In genomic region chr3:46845860-46846623, GRCh38 we compare ENCODE assay signal across 8 cellular contexts. TPM values are rescaled to one million over a fixed set of nuclear protein-coding genes. Genes with fewer than 3 reads are reported as not detected.
A peak's percentile ranks its signal among the peaks of the same experiment; 100 is the strongest.
DNase-seq lines count a peak whose midpoint lies in the region; ATAC-seq and TF ChIP-seq lines count a peak whose summit lies in the region.

No MANE protein-coding gene starts in this region.

- H3K4me1 ChIP-seq in SK-N-SH (ENCODE audit: control insufficient read depth in 1 of 2, insufficient read depth in 2 of 2, low read depth in 1 of 2, low read length in 1 of 2) (peaks cover 0 to 27% of the 10 kb centered on the region in 2 experiments; a peak in 2 of 4 replicates), heart left ventricle (peaks cover 0 to 50% (median 31%) of the 10 kb centered on the region in 12 donors), transverse colon (peaks cover 7 to 17% (median 13%) of the 10 kb centered on the region in 4 donors)

- peak overlapping the region; percentile 72 for H3K9ac ChIP-seq in SK-N-SH

- POLR2A ChIA-PET in SK-N-SH (lab: Yijun Ruan, JAX), result interaction anchor here (0.7 to 2.5 kb wide), 18 partner anchors 12 to 318 kb away, joined by 3 to 15 read pairs (median 4); partner anchors contain the start of genes CCDC12, PTH1R, SETD2 and TMIE

- peak; percentile 80 for ATAC-seq in GM19025 (IDR thresholded peaks at IDR 0.05; ENCODE audit: low read depth, unreplicated experiment)
- ATAC-seq in HG03439 (IDR thresholded peaks at IDR 0.05; ENCODE audit: unreplicated experiment), result peak; percentile 60
- peak; percentile 6 to 54 (median 39) for ATAC-seq in heart left ventricle

- no peaks in the 10 kb centered on the region for H3K79me2 ChIP-seq in SK-N-SH (ENCODE audit: insufficient read depth)

- no peaks in the 10 kb centered on the region for H3K27me3 ChIP-seq in SK-N-SH (ENCODE audit: insufficient read depth)
- H3K27me3 ChIP-seq in heart left ventricle, result no peaks in the 10 kb centered on the region
- no peaks in the 10 kb centered on the region for H3K27me3 ChIP-seq in transverse colon

- H2AFZ ChIP-seq in SK-N-SH (ENCODE audit: low read depth), result peak overlapping the region; percentile 90

- peak overlapping the region; percentile 61 for H3K4me3 Mint-ChIP-seq in activated naive CD8-positive, alpha-beta T cell

- peak; percentile 64 for TF ChIP-seq RAD21 in SK-N-SH (IDR thresholded peaks at IDR 0.05; ENCODE audit: low read length)

- peaks cover 6% of the 10 kb centered on the region for H3K4me1 Mint-ChIP-seq in activated naive CD8-positive, alpha-beta T cell (ENCODE audit: low read depth)

- no peak overlapping the region for H3K27ac Mint-ChIP-seq in activated naive CD8-positive, alpha-beta T cell

- H4K20me1 ChIP-seq in SK-N-SH (ENCODE audit: insufficient read depth), result no peaks in the 10 kb centered on the region

- in situ Hi-C loops in transverse colon (cut with MboI; ENCODE audit: low pct_ligation_motif_present in 1 of 4, low pct_unique_long_range_greater_than_20kb in 1 of 4, low sequenced_read_pairs in 3 of 4), result no loop called here

- no peak for TF ChIP-seq POLR2A in heart left ventricle (IDR thresholded peaks at IDR 0.05)
- TF ChIP-seq POLR2A in transverse colon (IDR thresholded peaks at IDR 0.05), result no peak

- CTCF ChIA-PET in SK-N-SH (lab: Yijun Ruan, JAX), result interaction anchor here (0.6 to 8.4 kb wide), 54 partner anchors 11 to 630 kb away, joined by 3 to 72 read pairs (median 4); partner anchors contain the start of genes MYL3, NBEAL2, PTH1R and SCAP

- no peaks in the 10 kb centered on the region for H3K27me3 Mint-ChIP-seq in activated naive CD8-positive, alpha-beta T cell

- peak; percentile 48 for DNase-seq in AG09319 (ENCODE audit: extremely low read depth, low read depth)
- DNase-seq in SK-N-SH, result peak; percentile 98
- DNase-seq in heart left ventricle, result peak; percentile 71 to 90 (median 81)
- DNase-seq in posterior cingulate gyrus, result peak; percentile 51 to 95 (median 72)
- DNase-seq in transverse colon, result peak; percentile 79

- H3K9me3 Mint-ChIP-seq in activated naive CD8-positive, alpha-beta T cell (ENCODE audit: low read depth), result peaks cover 18% of the 10 kb centered on the region

- H3K4me2 ChIP-seq in SK-N-SH, result peak overlapping the region; percentile 69

- no peaks in the 10 kb centered on the region for H3F3A ChIP-seq in SK-N-SH (replicated peaks; ENCODE audit: insufficient read depth)

- H3K4me3 ChIP-seq in SK-N-SH (ENCODE audit: low read depth in 2 of 2, low read length in 1 of 2), result peak overlapping the region; percentile 46 to 49; a peak in 3 of 4 replicates
- peak overlapping the region; percentile 25 to 65 (median 52) for H3K4me3 ChIP-seq in heart left ventricle
- H3K4me3 ChIP-seq in transverse colon, result peak overlapping the region; percentile 39 to 54 (median 46)

- H3K27ac ChIP-seq in SK-N-SH (ENCODE audit: low read depth in 2 of 2, low read length in 1 of 2) (peak overlapping the region; percentile 38 to 98), heart left ventricle (peak overlapping the region in 11 of 12 donors; percentile 11 to 85 (median 77)), transverse colon (peak overlapping the region; percentile 68 to 88 (median 74))

- TF ChIP-seq CTCF in AG09319 (IDR thresholded peaks at IDR 0.05; ENCODE audit: low read depth, low read length) (peak; percentile 37), SK-N-SH (IDR thresholded peaks at IDR 0.05) (peak; percentile 53), heart left ventricle (IDR thresholded peaks at IDR 0.05) (peak; percentile 35 to 75 (median 56)), transverse colon (IDR thresholded peaks at IDR 0.05) (peak in 4 of 5 experiments; percentile 37 to 60 (median 52))

- TF ChIP-seq EP300 in SK-N-SH (IDR thresholded peaks at IDR 0.05; ENCODE audit: borderline replicate concordance in 1 of 2, low read depth in 1 of 2, low read length in 1 of 2), result peak in 1 of 2 experiments; percentile 21; a peak in 1 of 4 replicates
- TF ChIP-seq EP300 in transverse colon (IDR thresholded peaks at IDR 0.05; ENCODE audit: low read depth), result no peak

- H3K9me3 ChIP-seq in SK-N-SH, result peaks cover 4% of the 10 kb centered on the region; the same call in 1 of the 2 replicates
- H3K9me3 ChIP-seq in heart left ventricle, result peaks cover 0 to 28% (median 6%) of the 10 kb centered on the region in 12 donors
- peaks cover 3 to 9% of the 10 kb centered on the region in 2 donors for H3K9me3 ChIP-seq in transverse colon

- no peaks in the 10 kb centered on the region for H3K9me2 ChIP-seq in SK-N-SH

- WGBS in SK-N-SH (ENCODE audit: low lambda C conversion rate), result 24% methylated on average over 6 of the region's 53 CpGs
- 2 to 3% (median 2%) methylated on average over 7 to 53 of the region's 53 CpGs for WGBS in heart left ventricle, 4 donors
- WGBS in transverse colon (ENCODE audit: low coverage in 1 of 2), 2 donors, result 2% methylated on average over 24 of the region's 53 CpGs; no CpG with 5 or more reads in 1 of the 2 donors

- peaks cover 6% of the 10 kb centered on the region for H3K36me3 Mint-ChIP-seq in activated naive CD8-positive, alpha-beta T cell

- H3K36me3 ChIP-seq in SK-N-SH (replicated peaks in 1 of 2; ENCODE audit: control insufficient read depth in 1 of 2, insufficient read depth in 2 of 2, low read length in 1 of 2) (no peaks in the 10 kb centered on the region), heart left ventricle (peaks cover 0 to 28% (median 0%) of the 10 kb centered on the region in 9 donors), transverse colon (no peaks in the 10 kb centered on the region)

- intact Hi-C loops in heart left ventricle (cut with DNase I), result loop anchor here in 4 of 10 donors (2.0 to 10.0 kb wide), 3 partner anchors 139 to 141 kb away; partner anchors contain the start of gene TMIE (in 1 of the 4)
- intact Hi-C loops in posterior cingulate gyrus (cut with DNase I), result no loop called here
- intact Hi-C loops in transverse colon (cut with DNase I; ENCODE audit: low total_unique reads), result no loop called here

TF ChIP-seq in SK-N-SH, 30 proteins besides CTCF, POLR2A, EP300 and RAD21:
- TF ChIP-seq TAF1 (IDR thresholded peaks at IDR 0.05; ENCODE audit: borderline replicate concordance, low read depth, low read length) (peak; percentile 13; the same call in 1 of the 2 replicates), TCF12 (IDR thresholded peaks at IDR 0.05) (peak; percentile 74; the same call in 1 of the 2 replicates), MEF2A (IDR thresholded peaks at IDR 0.05; ENCODE audit: borderline replicate concordance, low read depth) (no peak), MAX (IDR thresholded peaks at IDR 0.05; ENCODE audit: low read depth) (peak; percentile 74), MXI1 (IDR thresholded peaks at IDR 0.05; ENCODE audit: low read depth, low read length) (peak; percentile 78), GATA2 (CRISPR knock-in tag; IDR thresholded peaks at IDR 0.05) (no peak), SMC3 (IDR thresholded peaks at IDR 0.05; ENCODE audit: low read depth, low read length) (peak; percentile 32; the same call in 1 of the 2 replicates)

RNA-seq across cellular contexts. Expression of gene MYL3, which starts 17.2 kb away (rescaled TPM):
- polyA plus RNA-seq in SK-N-SH (2012; rRNA removed), result not detected in 2 replicates
- polyA plus RNA-seq in SK-N-SH (2012; cell fraction: cytosol; rRNA removed), result not detected in 2 replicates
- polyA plus RNA-seq in SK-N-SH (2012; cell fraction: nucleus; rRNA removed), result not detected in 2 replicates
- over 10,000 TPM in 1 of 9 donors, 1,000 to 10,000 TPM in 8; 4,961 to 10,676 (median 6,839) TPM for total RNA-seq in heart left ventricle
- over 10,000 TPM in 1 of 2 donors, 1,000 to 10,000 TPM in 1; 5,594 to 12,544 TPM for polyA plus RNA-seq in heart left ventricle
- total RNA-seq in transverse colon, result 10 to 100 TPM in 1 of 4 donors, 1 to 10 TPM in 1, under 1 TPM in 1, not detected in 1; 0.82 to 16.1 (median 1.4) TPM

RNA-seq across cellular contexts. Expression of gene PTH1R, which starts 31.5 kb away (rescaled TPM):
- polyA plus RNA-seq in SK-N-SH (2012; rRNA removed), result 0.07 and 0.34 TPM in 2 replicates
- 0.18 and 0.49 TPM in 2 replicates for polyA plus RNA-seq in SK-N-SH (2012; cell fraction: cytosol; rRNA removed)
- 0.61 TPM in 2 replicates for polyA plus RNA-seq in SK-N-SH (2012; cell fraction: nucleus; rRNA removed)
- total RNA-seq in heart left ventricle, result 10 to 100 TPM in 2 of 9 donors, 1 to 10 TPM in 7; 2.1 to 15.6 (median 6.0) TPM
- polyA plus RNA-seq in heart left ventricle, result 10 to 100 TPM in 1 of 2 donors, 1 to 10 TPM in 1; 6.5 to 23.4 TPM
- 1 to 10 TPM in 2 of 4 donors, under 1 TPM in 1, not detected in 1; 0.60 to 2.5 (median 1.4) TPM for total RNA-seq in transverse colon

Comparison
In these comparisons a context has a peak if more than half of its experiments do, and no peak if none do; other contexts are left out.
1. Peak in every context shown above with its lines: DNase-seq, ATAC-seq, H3K4me3 ChIP-seq and H3K27ac ChIP-seq.
2. DNase-seq: peak in every context shown above with its lines; median percentile 98 in SK-N-SH; 81 in heart left ventricle; 79 in transverse colon; 72 in posterior cingulate gyrus; 48 in AG09319.
3. RNA of gene MYL3, which starts 17.2 kb away (total RNA-seq): 4,961 to 10,676 TPM in heart left ventricle; 0.82 to 16.1 TPM in transverse colon; every median in the first group is over 100 times any median in the second.